In genomic region chr2:27720004-27720551, GRCh38 we compare ENCODE assay signal across 8 cellular contexts. TPM values are rescaled to one million over a fixed set of nuclear protein-coding genes. Genes with fewer than 3 reads are reported as not detected.
A peak's percentile ranks its signal among the peaks of the same experiment; 100 is the strongest.
DNase-seq lines count a peak whose midpoint lies in the region; TF ChIP-seq lines count a peak whose summit lies in the region.

No MANE protein-coding gene starts in this region.

- no peaks in the 10 kb centered on the region for H3K27me3 ChIP-seq in skeletal muscle satellite cell (ENCODE audit: control insufficient read depth, insufficient read depth, low read length)
- peaks cover 12% of the 10 kb centered on the region for H3K27me3 ChIP-seq in H7 (ENCODE audit: control insufficient read depth, insufficient read depth, low read length)

- in situ Hi-C loops in SK-MEL-5 (cut with HindIII; ENCODE audit: low pct_unique_long_range_greater_than_20kb, low sequenced_read_pairs) (no loop called here), G401 (cut with HindIII; ENCODE audit: low sequenced_read_pairs) (no loop called here)

- no peak for TF ChIP-seq CTCF in cardiac fibroblast (IDR thresholded peaks at IDR 0.05; ENCODE audit: low read depth, low read length)

- H3K4me1 ChIP-seq in skeletal muscle satellite cell (ENCODE audit: control insufficient read depth, insufficient read depth, low read length): peaks cover 62% of the 10 kb centered on the region

- no peak overlapping the region for H3K9ac ChIP-seq in skeletal muscle satellite cell (ENCODE audit: low read depth, low read length)

- DNase-seq in GM04503 (ENCODE audit: low read depth) (peak; percentile 62), SK-MEL-5 (ENCODE audit: low read depth, low spot score) (peak; percentile 48), cardiac fibroblast (ENCODE audit: low read depth in 2 of 2) (peak; percentile 91 to 96), H7 (no peak), SHP77 treated with DMSO at 0.1 percent for 48 hours (lab: John Stamatoyannopoulos, UW) (no peak), NCI-H1092 (lab: John Stamatoyannopoulos, UW) (no peak), G401 (ENCODE audit: low spot score) (no peak)

- H3K9me3 ChIP-seq in skeletal muscle satellite cell (replicated peaks; ENCODE audit: low read length): no peaks in the 10 kb centered on the region

- H3K4me3 ChIP-seq in cardiac fibroblast (replicated peaks in 1 of 2; ENCODE audit: low read depth in 2 of 2, low read length in 2 of 2) (no peak overlapping the region), skeletal muscle satellite cell (ENCODE audit: low read length) (no peak overlapping the region), H7 (ENCODE audit: insufficient read depth, low read depth, low read length) (no peak overlapping the region)

- H3K36me3 ChIP-seq in skeletal muscle satellite cell (ENCODE audit: insufficient read depth, low read length) (no peaks in the 10 kb centered on the region), H7 (replicated peaks; ENCODE audit: control insufficient read depth, insufficient read depth, low read length) (no peaks in the 10 kb centered on the region)

- H3K4me2 ChIP-seq in skeletal muscle satellite cell (ENCODE audit: low read length): peak overlapping the region; percentile 2

RNA-seq across cellular contexts. Expression of gene MRPL33, which starts 51.4 kb away (rescaled TPM):
- 210 and 245 TPM in 2 replicates for total RNA-seq in SK-MEL-5 (2014; rRNA removed; shearing (Covaris generic))
- 163 and 184 TPM in 2 replicates for polyA plus RNA-seq in SK-MEL-5 (2015; cell fraction: cytosol; rRNA removed)
- 49.0 and 1,199 TPM in 2 replicates for polyA plus RNA-seq in SK-MEL-5 (2015; cell fraction: nucleus; rRNA removed)
- total RNA-seq in skeletal muscle satellite cell (2012; rRNA removed): 118 and 188 TPM in 2 replicates
- 76.5 and 81.9 TPM in 2 replicates for total RNA-seq in H7 (2014; rRNA removed; shearing (Covaris generic))
- 68.1 and 139 TPM in 2 replicates for total RNA-seq in G401 (2014; rRNA removed; shearing (Covaris generic))

RNA-seq across cellular contexts. Expression of gene SLC4A1AP, which starts 56.4 kb away (rescaled TPM):
- total RNA-seq in SK-MEL-5 (2014; rRNA removed; shearing (Covaris generic)): 36.6 and 39.8 TPM in 2 replicates
- polyA plus RNA-seq in SK-MEL-5 (2015; cell fraction: cytosol; rRNA removed): 33.6 and 41.3 TPM in 2 replicates
- 44.6 and 45.3 TPM in 2 replicates for polyA plus RNA-seq in SK-MEL-5 (2015; cell fraction: nucleus; rRNA removed)
- total RNA-seq in skeletal muscle satellite cell (2012; rRNA removed): 25.3 and 29.9 TPM in 2 replicates
- total RNA-seq in H7 (2014; rRNA removed; shearing (Covaris generic)): 22.8 and 30.2 TPM in 2 replicates
- 36.1 and 41.5 TPM in 2 replicates for total RNA-seq in G401 (2014; rRNA removed; shearing (Covaris generic))

RNA-seq across cellular contexts. Expression of gene SUPT7L, which starts 56.7 kb away (rescaled TPM):
- total RNA-seq in SK-MEL-5 (2014; rRNA removed; shearing (Covaris generic)): 49.4 and 54.7 TPM in 2 replicates
- polyA plus RNA-seq in SK-MEL-5 (2015; cell fraction: cytosol; rRNA removed): 36.3 and 43.9 TPM in 2 replicates
- polyA plus RNA-seq in SK-MEL-5 (2015; cell fraction: nucleus; rRNA removed): 538 and 557 TPM in 2 replicates
- 25.1 and 26.6 TPM in 2 replicates for total RNA-seq in skeletal muscle satellite cell (2012; rRNA removed)
- total RNA-seq in H7 (2014; rRNA removed; shearing (Covaris generic)): 26.6 and 29.3 TPM in 2 replicates
- total RNA-seq in G401 (2014; rRNA removed; shearing (Covaris generic)): 19.0 and 29.8 TPM in 2 replicates

Comparison
In these comparisons a context has a peak if more than half of its experiments do, and no peak if none do; other contexts are left out.
1. DNase-seq: peak in GM04503 (single experiment), SK-MEL-5 (single experiment) and cardiac fibroblast (2 of 2); none in H7 (single experiment), SHP77 treated with DMSO at 0.1 percent for 48 hours (single experiment), NCI-H1092 (single experiment) and G401 (single experiment).